15 cellular contexts compared by ENCODE assay signal in the genomic region with DNA sequence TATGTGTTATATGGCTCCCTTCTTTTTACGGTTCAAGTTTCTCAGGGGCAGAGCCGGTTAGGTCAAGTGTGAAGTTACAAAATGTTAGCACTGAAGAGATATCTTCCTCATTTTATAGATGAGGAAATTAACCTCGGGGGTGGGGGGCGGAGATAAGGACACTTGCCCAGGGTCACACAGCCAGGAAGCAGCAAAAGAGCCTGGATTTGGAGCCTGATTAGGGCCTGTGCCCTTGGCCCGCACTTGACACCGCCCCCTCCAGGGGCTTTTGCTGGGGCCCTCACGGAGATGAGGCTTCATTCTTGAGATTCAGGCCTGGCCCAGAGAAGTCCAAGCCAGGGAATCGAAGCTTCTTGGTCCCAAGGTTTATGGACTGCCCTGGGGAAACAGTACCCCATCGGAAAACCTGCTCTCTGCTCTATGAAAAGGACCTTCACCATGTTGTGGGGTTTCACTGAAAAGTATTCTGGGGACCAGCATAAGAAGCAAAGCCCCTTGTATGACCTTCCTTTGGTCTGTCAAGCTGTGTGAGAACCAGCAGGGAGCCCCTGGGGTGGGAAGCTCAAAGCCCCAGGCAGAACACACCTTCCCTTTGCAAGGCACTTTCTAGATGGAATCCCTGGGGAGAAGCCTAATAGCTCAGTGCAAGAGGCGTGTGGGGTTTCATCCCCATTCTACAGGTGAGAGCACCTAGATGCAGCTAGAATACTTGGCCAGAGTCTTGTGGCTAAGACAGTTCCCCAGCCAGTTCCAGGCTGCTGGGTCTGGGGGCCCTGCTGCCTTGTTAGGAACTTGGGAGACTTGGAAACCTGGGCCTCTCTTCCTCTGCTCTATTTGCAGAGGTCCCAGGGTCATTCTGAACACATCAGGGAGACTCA. TPM values are rescaled to one million over a fixed set of nuclear protein-coding genes. Genes with fewer than 3 reads are reported as not detected.
DNase-seq lines count a peak whose midpoint lies in the region; ATAC-seq and TF ChIP-seq lines count a peak whose summit lies in the region.
"Had no signal": no experiment of that assay in that cellular context is flagged by ENCODE, and none has a peak within 500 bp of the region (broad histone marks: within the 10 kb centered on the region; RNA-seq: fewer than 3 reads in every experiment).

No MANE protein-coding gene starts in this region.

- H3K4me3 ChIP-seq in SK-N-SH (ENCODE audit: low read depth in 2 of 2, low read length in 1 of 2) (peak overlapping the region in 1 of 2 experiments; percentile 46; a peak in 1 of 4 replicates), right atrium auricular region (no peak overlapping the region), thoracic aorta (no peak overlapping the region)
- H3K4me3 ChIP-seq: MG63 had no signal

- H3K9me3 ChIP-seq in SK-N-SH (no peaks in the 10 kb centered on the region), right atrium auricular region (no peaks in the 10 kb centered on the region), thoracic aorta (no peaks in the 10 kb centered on the region)
- H3K9me3 ChIP-seq: MG63 had no signal

- H3K79me2 ChIP-seq in SK-N-SH (ENCODE audit: insufficient read depth): peaks cover 89% of the 10 kb centered on the region

- peak overlapping the region; percentile 85 for H3K4me2 ChIP-seq in SK-N-SH

- POLR2A ChIA-PET in SK-N-SH (lab: Yijun Ruan, JAX): interaction anchor here (0.9 to 7.3 kb wide), 13 partner anchors 7 to 647 kb away, joined by 3 to 65 read pairs (median 9); a partner anchor contains a TSS

- H3K36me3 ChIP-seq in SK-N-SH (replicated peaks in 1 of 2; ENCODE audit: control insufficient read depth in 1 of 2, insufficient read depth in 2 of 2, low read length in 1 of 2) (no peaks in the 10 kb centered on the region), right atrium auricular region (no peaks in the 10 kb centered on the region), thoracic aorta (no peaks in the 10 kb centered on the region)
- H3K36me3 ChIP-seq: MG63 had no signal

- TF ChIP-seq RAD21 in SK-N-SH (IDR thresholded peaks at IDR 0.05; ENCODE audit: low read length): no peak

- H3F3A ChIP-seq in SK-N-SH (replicated peaks; ENCODE audit: insufficient read depth): peaks cover 23% of the 10 kb centered on the region

- H2AFZ ChIP-seq in SK-N-SH (ENCODE audit: low read depth): no peak overlapping the region

- H3K9ac ChIP-seq in SK-N-SH: peak overlapping the region; percentile 54; the same call in 1 of the 2 replicates

- WGBS in SK-N-SH (ENCODE audit: low lambda C conversion rate): 75% methylated on average over 5 of the region's 10 CpGs

- H3K4me1 ChIP-seq in SK-N-SH (ENCODE audit: control insufficient read depth in 1 of 2, insufficient read depth in 2 of 2, low read depth in 1 of 2, low read length in 1 of 2) (peaks cover 75 to 97% of the 10 kb centered on the region in 2 experiments), right atrium auricular region (peaks cover 0 to 94% of the 10 kb centered on the region in 2 donors), thoracic aorta (ENCODE audit: control insufficient read depth in 1 of 2, low read depth in 2 of 2) (peaks cover 23 to 49% of the 10 kb centered on the region in 2 donors)

- H3K9me2 ChIP-seq in SK-N-SH: no peaks in the 10 kb centered on the region

- peak; percentile 41 for DNase-seq in KBM-7
- DNase-seq in SK-N-SH: no peak
- no peak for DNase-seq in right atrium auricular region (ENCODE audit: low spot score)
- no peak for DNase-seq in thoracic aorta (ENCODE audit: low spot score)
- no peak for DNase-seq in kidney glomerular epithelial cell (lab: John Stamatoyannopoulos, UW)
- DNase-seq: activated CD4-positive, CD25-positive, alpha-beta regulatory T cell treated with anti-CD3 and anti-CD28 coated beads, Interleukin-2, amount 50 U/mL, for 72 hours; activated T-cell treated with anti-CD3 and anti-CD28 coated beads, Interleukin-2, amount 50 U/mL, for 48 hours; COR-L47; MG63; NCI-H510A; SHP77; stimulated activated CD4-positive, alpha-beta T cell treated with anti-CD3 and anti-CD28 coated beads, Interleukin-4, amount 100 ng/mL, for 1 hour; stimulated activated naive B cell treated with anti-CD40 and anti-IgM and Interleukin-4, amounts not matched to agents 10 μg/mL and 1 μg/mL and 100 μg/mL, for 72 hours had no signal

- no peak for TF ChIP-seq CTCF in SK-N-SH (IDR thresholded peaks at IDR 0.05)
- no peak for TF ChIP-seq CTCF in right atrium auricular region (IDR thresholded peaks at IDR 0.05)
- no peak for TF ChIP-seq CTCF in thoracic aorta (IDR thresholded peaks at IDR 0.05)

- CTCF ChIA-PET in SK-N-SH (lab: Yijun Ruan, JAX): interaction anchor here (0.8 to 12.0 kb wide), 10 partner anchors 11 to 332 kb away, joined by 3 to 72 read pairs (median 4); no protein-coding TSS in a partner anchor

- in situ Hi-C loops in KBM-7 (cut with MboI; ENCODE audit: low pct_unique_long_range_greater_than_20kb, low sequenced_read_pairs): no loop called here

- H3K27me3 ChIP-seq in SK-N-SH (ENCODE audit: insufficient read depth): no peaks in the 10 kb centered on the region
- H3K27me3 ChIP-seq in right atrium auricular region: no peaks in the 10 kb centered on the region
- no peaks in the 10 kb centered on the region for H3K27me3 ChIP-seq in thoracic aorta (replicated peaks; ENCODE audit: insufficient read depth)
- H3K27me3 ChIP-seq: MG63 had no signal

- H3K27ac ChIP-seq in SK-N-SH (ENCODE audit: low read depth in 2 of 2, low read length in 1 of 2) (peak overlapping the region; percentile 94 to 100), right atrium auricular region (peak overlapping the region; percentile 70 to 78), thoracic aorta (peak overlapping the region; percentile 45 to 70)

- ATAC-seq in thoracic aorta (ENCODE audit: insufficient number of reproducible peaks, low FRiP score, low read depth): no peak
- ATAC-seq in HG02763 (IDR thresholded peaks at IDR 0.05; ENCODE audit: unreplicated experiment): no peak
- ATAC-seq in HG02852 (IDR thresholded peaks at IDR 0.05; ENCODE audit: unreplicated experiment): no peak
- ATAC-seq: stimulated activated naive B cell treated with anti-CD40 and anti-IgM and Interleukin-4, amounts not matched to agents 10 μg/mL and 1 μg/mL and 100 μg/mL, for 72 hours had no signal

- peaks cover 25% of the 10 kb centered on the region; the same call in 1 of the 2 replicates for H4K20me1 ChIP-seq in SK-N-SH (ENCODE audit: insufficient read depth)

- no peak for TF ChIP-seq EP300 in SK-N-SH (IDR thresholded peaks at IDR 0.05; ENCODE audit: borderline replicate concordance in 1 of 2, low read depth in 1 of 2, low read length in 1 of 2)

TF ChIP-seq in SK-N-SH, 30 proteins besides CTCF, POLR2A, EP300 and RAD21:
- no peak for TF ChIP-seq TEAD4 (IDR thresholded peaks at IDR 0.05; ENCODE audit: borderline replicate concordance, insufficient read depth)
- no peak for TF ChIP-seq FOXM1 (IDR thresholded peaks at IDR 0.05; ENCODE audit: low read depth)
- no peak for TF ChIP-seq EZH2phosphoT487 (IDR thresholded peaks at IDR 0.05; ENCODE audit: borderline replicate concordance, low read depth)
- no peak for TF ChIP-seq MXI1 (IDR thresholded peaks at IDR 0.05; ENCODE audit: low read depth, low read length)
- no peak for TF ChIP-seq CHD2 (IDR thresholded peaks at IDR 0.05; ENCODE audit: low read length, partially characterized antibody)
- TF ChIP-seq, protein P1, sequence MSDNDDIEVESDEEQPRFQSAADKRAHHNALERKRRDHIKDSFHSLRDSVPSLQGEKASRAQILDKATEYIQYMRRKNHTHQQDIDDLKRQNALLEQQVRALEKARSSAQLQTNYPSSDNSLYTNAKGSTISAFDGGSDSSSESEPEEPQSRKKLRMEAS (IDR thresholded peaks at IDR 0.05; ENCODE audit: low read depth): no peak
- no peak for TF ChIP-seq SIN3A (IDR thresholded peaks at IDR 0.05; ENCODE audit: borderline replicate concordance, low read depth, low read length)
- no peak for TF ChIP-seq NFIC (IDR thresholded peaks at IDR 0.05; ENCODE audit: borderline replicate concordance)
- TF ChIP-seq, protein P2, sequence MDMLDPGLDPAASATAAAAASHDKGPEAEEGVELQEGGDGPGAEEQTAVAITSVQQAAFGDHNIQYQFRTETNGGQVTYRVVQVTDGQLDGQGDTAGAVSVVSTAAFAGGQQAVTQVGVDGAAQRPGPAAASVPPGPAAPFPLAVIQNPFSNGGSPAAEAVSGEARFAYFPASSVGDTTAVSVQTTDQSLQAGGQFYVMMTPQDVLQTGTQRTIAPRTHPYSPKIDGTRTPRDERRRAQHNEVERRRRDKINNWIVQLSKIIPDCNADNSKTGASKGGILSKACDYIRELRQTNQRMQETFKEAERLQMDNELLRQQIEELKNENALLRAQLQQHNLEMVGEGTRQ (IDR thresholded peaks at IDR 0.05; ENCODE audit: borderline replicate concordance, low read depth, low read length): no peak
- TF ChIP-seq SMC3 (IDR thresholded peaks at IDR 0.05; ENCODE audit: low read depth, low read length): no peak
- no peak for TF ChIP-seq ELF1 (IDR thresholded peaks at IDR 0.05)
- no peak for TF ChIP-seq TAF1 (IDR thresholded peaks at IDR 0.05; ENCODE audit: borderline replicate concordance, low read depth, low read length)
- TF ChIP-seq RXRA (IDR thresholded peaks at IDR 0.05; ENCODE audit: borderline replicate concordance, low read depth): no peak
- TF ChIP-seq, protein P3, sequence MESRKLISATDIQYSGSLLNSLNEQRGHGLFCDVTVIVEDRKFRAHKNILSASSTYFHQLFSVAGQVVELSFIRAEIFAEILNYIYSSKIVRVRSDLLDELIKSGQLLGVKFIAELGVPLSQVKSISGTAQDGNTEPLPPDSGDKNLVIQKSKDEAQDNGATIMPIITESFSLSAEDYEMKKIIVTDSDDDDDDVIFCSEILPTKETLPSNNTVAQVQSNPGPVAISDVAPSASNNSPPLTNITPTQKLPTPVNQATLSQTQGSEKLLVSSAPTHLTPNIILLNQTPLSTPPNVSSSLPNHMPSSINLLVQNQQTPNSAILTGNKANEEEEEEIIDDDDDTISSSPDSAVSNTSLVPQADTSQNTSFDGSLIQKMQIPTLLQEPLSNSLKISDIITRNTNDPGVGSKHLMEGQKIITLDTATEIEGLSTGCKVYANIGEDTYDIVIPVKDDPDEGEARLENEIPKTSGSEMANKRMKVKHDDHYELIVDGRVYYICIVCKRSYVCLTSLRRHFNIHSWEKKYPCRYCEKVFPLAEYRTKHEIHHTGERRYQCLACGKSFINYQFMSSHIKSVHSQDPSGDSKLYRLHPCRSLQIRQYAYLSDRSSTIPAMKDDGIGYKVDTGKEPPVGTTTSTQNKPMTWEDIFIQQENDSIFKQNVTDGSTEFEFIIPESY (IDR thresholded peaks at IDR 0.05; ENCODE audit: borderline replicate concordance, low read depth): no peak
- TF ChIP-seq RFX5 (IDR thresholded peaks at IDR 0.05; ENCODE audit: low read length): no peak
- no peak for TF ChIP-seq RCOR1 (IDR thresholded peaks at IDR 0.05; ENCODE audit: low read length)
- no peak for TF ChIP-seq YY1 (IDR thresholded peaks at IDR 0.05; ENCODE audit: low read depth)
TF ChIP-seq in SK-N-SH: peak in this region for 0.

RNA-seq across cellular contexts. Expression of a gene that starts 21.9 kb away (rescaled TPM):
- 12.2 and 13.8 TPM in 2 replicates for polyA plus RNA-seq in SK-N-SH (2012; rRNA removed)
- polyA plus RNA-seq in SK-N-SH (2012; cell fraction: cytosol; rRNA removed): 7.9 and 13.9 TPM in 2 replicates
- polyA plus RNA-seq in SK-N-SH (2012; cell fraction: nucleus; rRNA removed): 19.4 and 24.8 TPM in 2 replicates
- total RNA-seq in right atrium auricular region (10 to 100 TPM; 10.9 to 29.2 TPM), thoracic aorta (10 to 100 TPM; 18.3 to 24.2 TPM)
